ENCODE assay signal across 8 cellular contexts in genomic region chr7:88546808-88547207, GRCh38.
DNase-seq lines count a peak whose midpoint lies in the region; ATAC-seq and TF ChIP-seq lines count a peak whose summit lies in the region.

No MANE protein-coding gene starts in this region.

- H3K4me1 Mint-ChIP-seq in chondrocyte (ENCODE audit: low read depth), result no peaks in the 10 kb centered on the region

- DNase-seq in NCI-H1092 treated with DMSO at 0.1 percent for 48 hours (lab: John Stamatoyannopoulos, UW) (peak; percentile 18), NCI-H1092 (lab: John Stamatoyannopoulos, UW) (no peak), H4 (ENCODE audit: low spot score) (peak; percentile 69), NCI-H748 (lab: John Stamatoyannopoulos, UW; ENCODE audit: unreplicated experiment) (peak; percentile 61), chondrocyte (ENCODE audit: low spot score) (no peak), smooth muscle cell of the brain vasculature (ENCODE audit: low read depth, low spot score) (peak; percentile 2)

- H3K27me3 Mint-ChIP-seq in chondrocyte (ENCODE audit: low read depth), result peaks cover 2% of the 10 kb centered on the region

- H3K4me3 Mint-ChIP-seq in chondrocyte (ENCODE audit: unreplicated experiment), result no peak overlapping the region

- ATAC-seq in HG03139 (IDR thresholded peaks at IDR 0.05; ENCODE audit: unreplicated experiment) (no peak), GM21717 (IDR thresholded peaks at IDR 0.05; ENCODE audit: unreplicated experiment) (no peak)

- no peak overlapping the region for H3K27ac Mint-ChIP-seq in chondrocyte (ENCODE audit: unreplicated experiment)

- no peaks in the 10 kb centered on the region for H3K36me3 Mint-ChIP-seq in chondrocyte (ENCODE audit: low read depth)

- H3K9me3 Mint-ChIP-seq in chondrocyte (ENCODE audit: low read depth), result peaks cover 13% of the 10 kb centered on the region

- TF ChIP-seq CTCF in chondrocyte (IDR thresholded peaks at IDR 0.05), result peak; percentile 75

Comparison
In these comparisons a context has a peak if more than half of its experiments do, and no peak if none do; other contexts are left out.
1. DNase-seq: peak in NCI-H1092 treated with DMSO at 0.1 percent for 48 hours (single experiment), H4 (single experiment), NCI-H748 (single experiment) and smooth muscle cell of the brain vasculature (single experiment); none in NCI-H1092 (single experiment) and chondrocyte (single experiment).